ENCODE assay signal across 1 cellular context in the genomic region with DNA sequence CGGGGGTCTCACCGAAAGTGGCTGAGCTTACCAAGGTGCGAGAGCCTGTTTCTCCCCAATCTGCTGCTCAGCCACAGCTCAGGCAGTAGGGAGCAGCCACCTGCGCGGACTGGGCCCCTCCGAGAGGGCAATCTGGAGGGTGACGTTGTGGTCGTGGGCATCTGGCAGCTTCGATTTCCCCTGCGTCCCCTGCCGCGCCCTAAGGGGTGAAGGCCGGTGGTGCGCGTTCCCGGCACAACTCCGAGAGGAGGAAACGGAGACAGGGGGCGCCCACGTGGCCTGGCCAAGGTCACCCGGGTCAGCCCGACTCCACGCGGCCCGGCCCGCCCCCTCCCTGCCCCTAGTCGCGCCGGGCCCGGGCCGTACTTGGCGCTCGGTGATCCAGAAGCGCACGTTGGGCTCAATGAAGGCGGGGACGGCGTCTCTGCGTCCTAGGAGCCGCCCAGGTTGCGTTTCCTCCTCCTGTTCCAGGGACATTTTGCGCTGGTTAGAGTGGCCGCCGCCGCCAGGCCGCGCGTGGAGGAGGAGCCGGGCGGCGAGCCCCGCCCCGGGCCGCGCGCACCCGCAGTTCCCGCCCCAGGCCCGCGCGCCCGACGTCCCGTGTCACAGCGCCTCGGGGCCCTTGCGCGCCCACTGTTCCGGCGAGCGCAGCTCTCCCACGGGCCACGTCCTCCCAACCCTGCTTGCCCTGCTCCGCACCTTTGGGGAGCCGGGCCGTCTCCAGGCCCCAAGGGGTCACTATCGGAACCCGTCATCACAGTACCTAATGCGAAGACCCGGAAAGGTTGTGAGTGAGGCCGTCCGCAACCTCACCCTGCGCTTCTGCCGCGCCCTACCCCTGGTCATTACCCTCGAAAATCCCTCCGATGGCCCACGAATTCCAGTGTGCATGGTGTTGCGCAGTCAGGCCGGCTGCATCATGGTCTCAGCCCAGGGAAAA.
TF ChIP-seq lines count a peak whose summit lies in the region.

A gene with protein sequence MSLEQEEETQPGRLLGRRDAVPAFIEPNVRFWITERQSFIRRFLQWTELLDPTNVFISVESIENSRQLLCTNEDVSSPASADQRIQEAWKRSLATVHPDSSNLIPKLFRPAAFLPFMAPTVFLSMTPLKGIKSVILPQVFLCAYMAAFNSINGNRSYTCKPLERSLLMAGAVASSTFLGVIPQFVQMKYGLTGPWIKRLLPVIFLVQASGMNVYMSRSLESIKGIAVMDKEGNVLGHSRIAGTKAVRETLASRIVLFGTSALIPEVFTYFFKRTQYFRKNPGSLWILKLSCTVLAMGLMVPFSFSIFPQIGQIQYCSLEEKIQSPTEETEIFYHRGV (minus strand): TSS at position 544 of the 940 bp plus-strand sequence. CDS start 67 bp downstream, at position 477.

TF ChIP-seq in HepG2, 621 proteins besides CTCF, POLR2A, EP300 and RAD21 (continued from another document):
- TF ChIP-seq, protein P1, sequence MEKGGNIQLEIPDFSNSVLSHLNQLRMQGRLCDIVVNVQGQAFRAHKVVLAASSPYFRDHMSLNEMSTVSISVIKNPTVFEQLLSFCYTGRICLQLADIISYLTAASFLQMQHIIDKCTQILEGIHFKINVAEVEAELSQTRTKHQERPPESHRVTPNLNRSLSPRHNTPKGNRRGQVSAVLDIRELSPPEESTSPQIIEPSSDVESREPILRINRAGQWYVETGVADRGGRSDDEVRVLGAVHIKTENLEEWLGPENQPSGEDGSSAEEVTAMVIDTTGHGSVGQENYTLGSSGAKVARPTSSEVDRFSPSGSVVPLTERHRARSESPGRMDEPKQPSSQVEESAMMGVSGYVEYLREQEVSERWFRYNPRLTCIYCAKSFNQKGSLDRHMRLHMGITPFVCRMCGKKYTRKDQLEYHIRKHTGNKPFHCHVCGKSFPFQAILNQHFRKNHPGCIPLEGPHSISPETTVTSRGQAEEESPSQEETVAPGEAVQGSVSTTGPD (CRISPR knock-in tag; IDR thresholded peaks at IDR 0.05) = no peak
